ENCODE assay signal across 11 cellular contexts in the genomic region with DNA sequence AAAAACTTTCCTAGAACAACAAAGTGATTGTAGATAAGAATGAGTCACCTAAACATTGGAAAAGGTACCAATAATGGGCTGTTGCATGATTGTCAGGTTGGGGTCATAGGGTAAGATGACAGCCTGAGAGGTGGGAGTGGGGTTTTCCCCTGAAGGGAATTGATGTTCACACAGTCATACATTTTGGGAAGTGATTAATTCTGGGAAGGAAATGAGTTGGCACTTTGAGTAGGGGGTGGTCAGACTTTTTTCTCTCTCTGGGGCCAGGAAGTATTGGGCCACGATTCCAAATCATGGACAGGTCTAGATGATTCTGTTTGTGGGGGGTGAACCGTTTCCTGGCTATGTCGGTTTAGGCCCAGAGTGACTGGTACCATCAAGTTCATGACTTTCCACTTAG. TPM values are rescaled to one million over a fixed set of nuclear protein-coding genes. Genes with fewer than 3 reads are reported as not detected.
DNase-seq lines count a peak whose midpoint lies in the region; ATAC-seq and TF ChIP-seq lines count a peak whose summit lies in the region.
"Had no signal": no experiment of that assay in that cellular context is flagged by ENCODE, and none has a peak within 500 bp of the region (broad histone marks: within the 10 kb centered on the region; RNA-seq: fewer than 3 reads in every experiment).

No MANE protein-coding gene starts in this region.

- H3K27me3 Mint-ChIP-seq in T-helper 17 cell, result no peaks in the 10 kb centered on the region

- no peak overlapping the region for H3K4me3 ChIP-seq in esophagus muscularis mucosa

- TF ChIP-seq CTCF in esophagus muscularis mucosa (IDR thresholded peaks at IDR 0.05), result no peak

- intact Hi-C loops in esophagus muscularis mucosa (cut with DNase I), result no loop called here

- TF ChIP-seq EP300 in esophagus muscularis mucosa (IDR thresholded peaks at IDR 0.05), result no peak

- peaks cover 0 to 18% (median 17%) of the 10 kb centered on the region in 4 donors for H3K4me1 ChIP-seq in esophagus muscularis mucosa

- H3K9me3 ChIP-seq in T-helper 17 cell (ENCODE audit: control insufficient read depth, low read length, poor library complexity, severe bottlenecking) (no peaks in the 10 kb centered on the region), esophagus muscularis mucosa (no peaks in the 10 kb centered on the region)

- no peak for ATAC-seq in T-helper 17 cell
- ATAC-seq in HG02840 (IDR thresholded peaks at IDR 0.05; ENCODE audit: low FRiP score, unreplicated experiment), result no peak
- no peak for ATAC-seq in HG03469 (IDR thresholded peaks at IDR 0.05; ENCODE audit: unreplicated experiment)
- ATAC-seq in HG03342 (IDR thresholded peaks at IDR 0.05; ENCODE audit: unreplicated experiment), result no peak

- 77% methylated on average over 3 of the region's 3 CpGs for WGBS in esophagus muscularis mucosa

- H3K27me3 ChIP-seq in esophagus muscularis mucosa, result no peaks in the 10 kb centered on the region

- peak; percentile 25 to 46 for DNase-seq in stimulated activated CD8-positive, alpha-beta memory T cell treated with anti-CD3 and anti-CD28 coated beads, Interleukin-7, amount 100 ng/mL, for 4 hours (ENCODE audit: low read depth in 2 of 2)
- DNase-seq in stimulated activated CD8-positive, alpha-beta memory T cell treated with anti-CD3 and anti-CD28 coated beads, Interleukin-4, amount 100 ng/mL, for 48 hours, result no peak
- DNase-seq in T-helper 17 cell (no peak), esophagus muscularis mucosa (ENCODE audit: extremely low spot score) (peak; percentile 50), nucleus accumbens (lab: John Stamatoyannopoulos, UW) (no peak)
- DNase-seq: anterior cingulate cortex, glutamatergic neuron, nephron progenitor cell had no signal

- H3K4me1 Mint-ChIP-seq in T-helper 17 cell, result peaks cover 34% of the 10 kb centered on the region

- no peaks in the 10 kb centered on the region for H3K36me3 ChIP-seq in esophagus muscularis mucosa

- H3K27ac Mint-ChIP-seq in T-helper 17 cell, result peak overlapping the region; percentile 64
- H3K27ac Mint-ChIP-seq: nephron progenitor cell had no signal

- H3K27ac ChIP-seq in esophagus muscularis mucosa (replicated peaks in 1 of 4), result no peak overlapping the region

- H3K36me3 Mint-ChIP-seq in T-helper 17 cell (ENCODE audit: low read depth), result no peaks in the 10 kb centered on the region

- H3K4me3 Mint-ChIP-seq in T-helper 17 cell, result no peak overlapping the region
- H3K4me3 Mint-ChIP-seq: nephron progenitor cell had no signal

- TF ChIP-seq POLR2A in esophagus muscularis mucosa (IDR thresholded peaks at IDR 0.05; ENCODE audit: low read depth), result no peak

RNA-seq across cellular contexts. Expression of gene TNFSF8, which starts 36.8 kb away (rescaled TPM):
- total RNA-seq in T-helper 17 cell, result 10 to 100 TPM; 45.7 to 47.6 TPM
- total RNA-seq in esophagus muscularis mucosa, result 1 to 10 TPM in 2 of 4 donors, under 1 TPM in 2; 0.46 to 4.0 (median 1.4) TPM

Comparison
In these comparisons a context has a peak if more than half of its experiments do, and no peak if none do; other contexts are left out.
1. DNase-seq: peak in stimulated activated CD8-positive, alpha-beta memory T cell treated with anti-CD3 and anti-CD28 coated beads, Interleukin-7, amount 100 ng/mL, for 4 hours (2 of 2) and esophagus muscularis mucosa (single experiment); none in stimulated activated CD8-positive, alpha-beta memory T cell treated with anti-CD3 and anti-CD28 coated beads, Interleukin-4, amount 100 ng/mL, for 48 hours (single experiment), T-helper 17 cell (0 of 3) and nucleus accumbens (0 of 56).
2. RNA of gene TNFSF8, which starts 36.8 kb away (total RNA-seq): 45.7 to 47.6 TPM in T-helper 17 cell; 0.46 to 4.0 TPM in esophagus muscularis mucosa; every median in the first group is over 4 times any median in the second.